In genomic region chr20:47500082-47500481, GRCh38 we compare ENCODE assay signal across 7 cellular contexts. TPM values are rescaled to one million over a fixed set of nuclear protein-coding genes. Genes with fewer than 3 reads are reported as not detected.
DNase-seq lines count a peak whose midpoint lies in the region; ATAC-seq and TF ChIP-seq lines count a peak whose summit lies in the region.
"Not testable (repeated sequence)": the region's sequence is repeated elsewhere in the genome, so short reads cannot be mapped to it uniquely, and the experiment has no call there.

No MANE protein-coding gene starts in this region.

- BruUV-seq in PC-9 (replicated peaks; lab: Mats Ljungman, UMichigan); MCF 10A (replicated peaks; lab: Mats Ljungman, UMichigan): not testable (repeated sequence)

- peak overlapping the region; percentile 89 for H3K4me3 ChIP-seq in GM12865 (ENCODE audit: low read depth, low read length)
- H3K4me3 ChIP-seq in PC-9, result peak overlapping the region; percentile 77; the same call in 1 of the 2 replicates

- not testable (repeated sequence) for H3K27me3 Mint-ChIP-seq in activated CD4-positive, alpha-beta T cell treated with anti-CD3 and anti-CD28 coated beads, Interleukin-2, amount 10 ng/mL, durations not matched to agents 24 days and 14 days; activated T-helper 17 cell treated with anti-CD3 and anti-CD28 coated beads, Interleukin-2, amount 50 U/mL, for 72 hours; MCF 10A (ENCODE audit: insufficient read depth, unreplicated experiment); progenitor cell of endocrine pancreas

- H3K27me3 ChIP-seq in PC-9 (ENCODE audit: insufficient read depth, low read depth), result not testable (repeated sequence)

- H3K36me3 Mint-ChIP-seq in activated CD4-positive, alpha-beta T cell treated with anti-CD3 and anti-CD28 coated beads, Interleukin-2, amount 10 ng/mL, durations not matched to agents 24 days and 14 days (ENCODE audit: low read depth), result peaks cover 20% of the 10 kb centered on the region
- H3K36me3 Mint-ChIP-seq in activated T-helper 17 cell treated with anti-CD3 and anti-CD28 coated beads, Interleukin-2, amount 50 U/mL, for 72 hours (ENCODE audit: low read depth), result peaks cover 30% of the 10 kb centered on the region
- not testable (repeated sequence) for H3K36me3 Mint-ChIP-seq in MCF 10A (ENCODE audit: insufficient read depth, unreplicated experiment); progenitor cell of endocrine pancreas (ENCODE audit: insufficient read depth)

- H2AFZ ChIP-seq in PC-9, result not testable (repeated sequence)

- not testable (repeated sequence) for TF ChIP-seq CTCF in GM12865 (IDR thresholded peaks at IDR 0.05; ENCODE audit: insufficient read depth, low read depth, low read length, missing control alignments); PC-9 (conservative IDR thresholded peaks at IDR 0.05); MCF 10A (IDR thresholded peaks at IDR 0.05; ENCODE audit: unreplicated experiment); progenitor cell of endocrine pancreas (IDR thresholded peaks at IDR 0.05; ENCODE audit: unreplicated experiment)

- not testable (repeated sequence) for ATAC-seq in activated T-helper 17 cell treated with anti-CD3 and anti-CD28 coated beads, Interleukin-2, amount 50 U/mL, for 72 hours (replicated peaks)

- intact Hi-C loops in PC-9 (cut with micrococcal nuclease; ENCODE audit: unreplicated experiment) (loop anchor here (2.0 to 5.0 kb wide), 6 partner anchors 47 to 228 kb away; no protein-coding TSS in a partner anchor), MCF 10A (cut with micrococcal nuclease) (loop anchor here (2.0 to 5.0 kb wide), 3 partner anchors 38 to 303 kb away; no protein-coding TSS in a partner anchor)
- intact Hi-C loops in activated CD4-positive, alpha-beta T cell treated with anti-CD3 and anti-CD28 coated beads, Interleukin-2, amount 10 ng/mL, durations not matched to agents 24 days and 14 days (cut with micrococcal nuclease), result loop anchor here (5.0 kb wide), 2 partner anchors 143 to 228 kb away; partner anchors contain the start of gene ZMYND8

- CTCF ChIA-PET in PC-9 (lab: Charles Lee), result not testable (repeated sequence)
- CTCF ChIA-PET in MCF 10A (lab: Yijun Ruan, JAX), result interaction anchor here (0.7 to 1.2 kb wide), 2 partner anchors 115 to 1506 kb away, joined by 3 to 5 read pairs; no protein-coding TSS in a partner anchor

- not testable (repeated sequence) for H3K9me3 Mint-ChIP-seq in activated CD4-positive, alpha-beta T cell treated with anti-CD3 and anti-CD28 coated beads, Interleukin-2, amount 10 ng/mL, durations not matched to agents 24 days and 14 days; activated T-helper 17 cell treated with anti-CD3 and anti-CD28 coated beads, Interleukin-2, amount 50 U/mL, for 72 hours; MCF 10A (ENCODE audit: unreplicated experiment); progenitor cell of endocrine pancreas (ENCODE audit: low read depth)

- H3K9me2 ChIP-seq in PC-9 (ENCODE audit: insufficient read depth), result not testable (repeated sequence)

- H3K4me1 Mint-ChIP-seq in activated CD4-positive, alpha-beta T cell treated with anti-CD3 and anti-CD28 coated beads, Interleukin-2, amount 10 ng/mL, durations not matched to agents 24 days and 14 days, result peaks cover 36% of the 10 kb centered on the region
- H3K4me1 Mint-ChIP-seq in activated T-helper 17 cell treated with anti-CD3 and anti-CD28 coated beads, Interleukin-2, amount 50 U/mL, for 72 hours, result peaks cover 34% of the 10 kb centered on the region
- H3K4me1 Mint-ChIP-seq in MCF 10A (ENCODE audit: insufficient read depth, unreplicated experiment) (peaks cover 23% of the 10 kb centered on the region), progenitor cell of endocrine pancreas (ENCODE audit: low read depth) (peaks cover 20% of the 10 kb centered on the region)

- peaks cover 40% of the 10 kb centered on the region for H3K4me1 ChIP-seq in PC-9 (replicated peaks; ENCODE audit: insufficient read depth)

- H3K79me2 ChIP-seq in PC-9 (ENCODE audit: low read depth), result peaks cover 40% of the 10 kb centered on the region

- H3F3A ChIP-seq in PC-9 (ENCODE audit: insufficient read depth, low read depth), result peaks cover 20% of the 10 kb centered on the region

- not testable (repeated sequence) for H3K9me3 ChIP-seq in PC-9 (ENCODE audit: insufficient read depth, low read depth)

- peaks cover 21% of the 10 kb centered on the region for H4K20me1 ChIP-seq in PC-9 (ENCODE audit: insufficient read depth)

- peak overlapping the region; percentile 99 for H3K27ac Mint-ChIP-seq in activated CD4-positive, alpha-beta T cell treated with anti-CD3 and anti-CD28 coated beads, Interleukin-2, amount 10 ng/mL, durations not matched to agents 24 days and 14 days
- peak overlapping the region; percentile 97 for H3K27ac Mint-ChIP-seq in activated T-helper 17 cell treated with anti-CD3 and anti-CD28 coated beads, Interleukin-2, amount 50 U/mL, for 72 hours
- H3K27ac Mint-ChIP-seq in MCF 10A (ENCODE audit: low read depth, unreplicated experiment); progenitor cell of endocrine pancreas: not testable (repeated sequence)

- H3K4me2 ChIP-seq in PC-9, result peak overlapping the region; percentile 83

- not testable (repeated sequence) for H3K36me3 ChIP-seq in PC-9 (ENCODE audit: low read depth)

- H3K4me3 Mint-ChIP-seq in activated CD4-positive, alpha-beta T cell treated with anti-CD3 and anti-CD28 coated beads, Interleukin-2, amount 10 ng/mL, durations not matched to agents 24 days and 14 days, result peak overlapping the region; percentile 99
- H3K4me3 Mint-ChIP-seq in activated T-helper 17 cell treated with anti-CD3 and anti-CD28 coated beads, Interleukin-2, amount 50 U/mL, for 72 hours, result peak overlapping the region; percentile 94
- H3K4me3 Mint-ChIP-seq in MCF 10A (ENCODE audit: unreplicated experiment), result peak overlapping the region; percentile 94
- peak overlapping the region; percentile 98 for H3K4me3 Mint-ChIP-seq in progenitor cell of endocrine pancreas (ENCODE audit: low read depth)

- DNase-seq in GM12865 (ENCODE audit: low read depth); PC-9; activated CD4-positive, alpha-beta T cell treated with anti-CD3 and anti-CD28 coated beads, Interleukin-2, amount 10 ng/mL, durations not matched to agents 24 days and 14 days; MCF 10A (ENCODE audit: unreplicated experiment); progenitor cell of endocrine pancreas (ENCODE audit: low spot score, unreplicated experiment): not testable (repeated sequence)
- DNase-seq in mesenteric fat pad (ENCODE audit: low spot score), result peak; percentile 59

- peak overlapping the region; percentile 90 for H3K27ac ChIP-seq in PC-9

- POLR2A ChIA-PET in PC-9 (lab: Charles Lee; ENCODE audit: unreplicated experiment), result interaction anchor here (0.6 kb wide), 1 partner anchor 47 kb away, joined by 3 read pairs; no protein-coding TSS in a partner anchor
- POLR2A ChIA-PET in MCF 10A (lab: Yijun Ruan, JAX), result interaction anchor here (3.5 to 5.1 kb wide), 8 partner anchors 8 to 226 kb away, joined by 15 to 192 read pairs (median 64); partner anchors contain the start of gene ZMYND8

RNA-seq across cellular contexts. Expression of gene NCOA3, which starts 1.6 kb away (rescaled TPM):
- total RNA-seq in PC-9 (2021) (40.3 and 78.0 TPM in 2 replicates), MCF 10A (2022) (61.4 and 68.6 TPM in 2 replicates), mesenteric fat pad (37.0 TPM), progenitor cell of endocrine pancreas (37.7 and 42.8 TPM in 2 replicates)
- 140 TPM in 2 replicates for total RNA-seq in activated CD4-positive, alpha-beta T cell treated with anti-CD3 and anti-CD28 coated beads, Interleukin-2, amount 10 ng/mL, durations not matched to agents 24 days and 14 days
- 10 to 100 TPM; 55.4 to 64.2 TPM for total RNA-seq in activated T-helper 17 cell treated with anti-CD3 and anti-CD28 coated beads, Interleukin-2, amount 50 U/mL, for 72 hours
